In genomic region chr9:80994892-80995291, GRCh38 we compare ENCODE assay signal across 1 cellular context.
TF ChIP-seq lines count a peak whose summit lies in the region.

No MANE protein-coding gene starts in this region.

TF ChIP-seq in IMR-90, 13 proteins besides CTCF, POLR2A, EP300 and RAD21 (continued from another document):
- no peak for TF ChIP-seq ELK1 (IDR thresholded peaks at IDR 0.05; ENCODE audit: borderline replicate concordance, low read depth, low read length)
